Comparison of ENCODE assay signal across 17 cellular contexts in genomic region chr15:66424963-66425612, GRCh38. TPM values are rescaled to one million over a fixed set of nuclear protein-coding genes. Genes with fewer than 3 reads are reported as not detected.
DNase-seq lines count a peak whose midpoint lies in the region; ATAC-seq, FAIRE-seq and TF ChIP-seq lines count a peak whose summit lies in the region.
"Had no signal": no experiment of that assay in that cellular context is flagged by ENCODE, and none has a peak within 500 bp of the region (broad histone marks: within the 10 kb centered on the region; RNA-seq: fewer than 3 reads in every experiment).

No MANE protein-coding gene starts in this region.

- no peak for TF ChIP-seq RAD21 in GM12878 (IDR thresholded peaks at IDR 0.05; ENCODE audit: insufficient read depth, low read depth, low read length)

- in situ Hi-C loops in GM13977 (cut with MboI; ENCODE audit: low pct_unique_long_range_greater_than_20kb, low sequenced_read_pairs, unreplicated experiment), result no loop called here
- in situ Hi-C loops in GM12878 (cut with MboI), result no loop called here

- no peak overlapping the region for H3K4me3 Mint-ChIP-seq in activated CD4-positive, alpha-beta memory T cell treated with anti-CD3 and anti-CD28 coated beads for 36 hours
- no peak overlapping the region for H3K4me3 Mint-ChIP-seq in activated CD4-positive, alpha-beta memory T cell treated with anti-CD3 and anti-CD28 coated beads, Interleukin-2, amount 10 ng/mL, durations not matched to agents 7 days and 5 days

- WGBS in GM12878 (ENCODE audit: insufficient coverage, insufficient replicate concordance, low lambda C conversion rate, missing lambda C conversion rate), result 56% methylated on average over 9 of the region's 9 CpGs

- intact Hi-C loops in activated CD4-positive, alpha-beta memory T cell treated with anti-CD3 and anti-CD28 coated beads for 36 hours (cut with micrococcal nuclease), result no loop called here
- intact Hi-C loops in GM12878 (cut with micrococcal nuclease; ENCODE audit: unreplicated experiment), result no loop called here

- H3K27ac ChIP-seq in GM12878 (ENCODE audit: control insufficient read depth, insufficient read depth) (peak overlapping the region; percentile 70), neutrophil (peak overlapping the region; percentile 51)
- H3K27ac ChIP-seq: C4-2B, gastrocnemius medialis had no signal

- no peak for TF ChIP-seq POLR2A in GM12878 (IDR thresholded peaks at IDR 0.05; ENCODE audit: low read depth, low read length)

- H3K27me3 Mint-ChIP-seq in activated CD4-positive, alpha-beta memory T cell treated with anti-CD3 and anti-CD28 coated beads for 36 hours, result no peaks in the 10 kb centered on the region
- H3K27me3 Mint-ChIP-seq in activated CD4-positive, alpha-beta memory T cell treated with anti-CD3 and anti-CD28 coated beads, Interleukin-2, amount 10 ng/mL, durations not matched to agents 7 days and 5 days, result no peaks in the 10 kb centered on the region

- H2AFZ ChIP-seq in GM12878 (ENCODE audit: control insufficient read depth, low read depth, low read length), result no peak overlapping the region

- FAIRE-seq in GM12878 (lab: Jason Lieb, UNC), result no peak
- FAIRE-seq: small intestine had no signal

- H3K9me3 ChIP-seq in GM12878 (replicated peaks; ENCODE audit: control insufficient read depth, insufficient read depth, low read length) (no peaks in the 10 kb centered on the region), neutrophil (no peaks in the 10 kb centered on the region)
- H3K9me3 ChIP-seq: gastrocnemius medialis had no signal

- H3K9me3 Mint-ChIP-seq in activated CD4-positive, alpha-beta memory T cell treated with anti-CD3 and anti-CD28 coated beads for 36 hours, result peaks cover 2% of the 10 kb centered on the region
- H3K9me3 Mint-ChIP-seq in activated CD4-positive, alpha-beta memory T cell treated with anti-CD3 and anti-CD28 coated beads, Interleukin-2, amount 10 ng/mL, durations not matched to agents 7 days and 5 days, result no peaks in the 10 kb centered on the region

- peak overlapping the region; percentile 3; the same call in 1 of the 2 replicates for H3K4me3 ChIP-seq in GM12878
- H3K4me3 ChIP-seq in neutrophil (ENCODE audit: low read depth in 1 of 2, low read length in 1 of 2), result no peak overlapping the region
- H3K4me3 ChIP-seq: gastrocnemius medialis had no signal

- peak overlapping the region; percentile 1 for H3K27ac Mint-ChIP-seq in activated CD4-positive, alpha-beta memory T cell treated with anti-CD3 and anti-CD28 coated beads for 36 hours
- no peak overlapping the region for H3K27ac Mint-ChIP-seq in activated CD4-positive, alpha-beta memory T cell treated with anti-CD3 and anti-CD28 coated beads, Interleukin-2, amount 10 ng/mL, durations not matched to agents 7 days and 5 days

- peaks cover 7% of the 10 kb centered on the region for H3K36me3 Mint-ChIP-seq in activated CD4-positive, alpha-beta memory T cell treated with anti-CD3 and anti-CD28 coated beads for 36 hours
- peaks cover 28% of the 10 kb centered on the region for H3K36me3 Mint-ChIP-seq in activated CD4-positive, alpha-beta memory T cell treated with anti-CD3 and anti-CD28 coated beads, Interleukin-2, amount 10 ng/mL, durations not matched to agents 7 days and 5 days (ENCODE audit: low read depth)

- SMC1A ChIA-PET in GM12878 (lab: Charles Lee; ENCODE audit: uncharacterized antibody, unreplicated experiment), result interaction anchor here (0.7 to 6.2 kb wide), 11 partner anchors 9 to 81 kb away, joined by 3 to 52 read pairs (median 6); partner anchors contain the start of genes MAP2K1 and TIPIN

- no peak for DNase-seq in activated CD4-positive, alpha-beta memory T cell treated with anti-CD3 and anti-CD28 coated beads for 36 hours
- DNase-seq in activated CD4-positive, alpha-beta memory T cell treated with anti-CD3 and anti-CD28 coated beads, Interleukin-2, amount 10 ng/mL, durations not matched to agents 7 days and 5 days, result no peak
- DNase-seq in GM13977 (ENCODE audit: low spot score) (peak; percentile 43), GM12878 (ENCODE audit: low read depth, low spot score) (no peak), NCI-H1105 (lab: John Stamatoyannopoulos, UW) (no peak), EL (no peak)
- DNase-seq: activated CD4-positive, alpha-beta T cell treated with anti-CD3 and anti-CD28 coated beads, Interleukin-2, amount 50 U/mL, for 1 hour; activated T-cell treated with anti-CD3 and anti-CD28 coated beads, Interleukin-2, amount 50 U/mL, for 48 hours; amygdala; gastrocnemius medialis; mesenchymal stem cell; NCI-H2029 treated with DMSO at 0.1 percent for 48 hours; small intestine; stimulated activated CD4-positive, alpha-beta T cell treated with anti-CD3 and anti-CD28 coated beads, Interleukin-4, amount 100 ng/mL, for 24 hours had no signal

- peaks cover 51% of the 10 kb centered on the region for H3K4me1 ChIP-seq in GM12878 (ENCODE audit: control insufficient read depth, insufficient read depth, low read length)
- H3K4me1 ChIP-seq in neutrophil (ENCODE audit: control insufficient read depth in 1 of 2, insufficient read depth in 1 of 2, low read depth in 1 of 2, low read length in 1 of 2), result peaks cover 18 to 23% of the 10 kb centered on the region in 2 experiments
- H3K4me1 ChIP-seq: gastrocnemius medialis had no signal

- peaks cover 83% of the 10 kb centered on the region for H3K79me2 ChIP-seq in GM12878 (ENCODE audit: control insufficient read depth, insufficient read depth, low read length)

- H3K36me3 ChIP-seq in GM12878 (ENCODE audit: control insufficient read depth in 2 of 2, insufficient read depth in 2 of 2, low read length in 1 of 2) (peaks cover 2 to 6% of the 10 kb centered on the region in 2 experiments; a peak in 1 of 4 replicates), neutrophil (no peaks in the 10 kb centered on the region)
- H3K36me3 ChIP-seq: gastrocnemius medialis had no signal

- H3K27me3 ChIP-seq in GM12878 (replicated peaks in 1 of 2; ENCODE audit: control insufficient read depth in 2 of 2, insufficient read depth in 2 of 2, low read length in 1 of 2) (no peaks in the 10 kb centered on the region), neutrophil (no peaks in the 10 kb centered on the region)
- H3K27me3 ChIP-seq: gastrocnemius medialis had no signal

- TF ChIP-seq CTCF in GM13977 (IDR thresholded peaks at IDR 0.05; ENCODE audit: extremely low read depth, insufficient read depth, missing control alignments) (no peak), GM12878 (IDR thresholded peaks at IDR 0.05 in 2 of 3, conservative IDR thresholded peaks at IDR 0.05 in 1 of 3; ENCODE audit: control insufficient read depth in 2 of 3, extremely low read depth in 1 of 3, insufficient read depth in 1 of 3, low read depth in 3 of 3, low read length in 3 of 3) (no peak), neutrophil (IDR thresholded peaks at IDR 0.05) (no peak)

- no peak overlapping the region; the same call in 1 of the 2 replicates for H3K9ac ChIP-seq in GM12878 (ENCODE audit: control insufficient read depth, insufficient read depth, low read length)

- peaks cover 50% of the 10 kb centered on the region for H3K4me1 Mint-ChIP-seq in activated CD4-positive, alpha-beta memory T cell treated with anti-CD3 and anti-CD28 coated beads for 36 hours (ENCODE audit: low read depth)
- peaks cover 28% of the 10 kb centered on the region for H3K4me1 Mint-ChIP-seq in activated CD4-positive, alpha-beta memory T cell treated with anti-CD3 and anti-CD28 coated beads, Interleukin-2, amount 10 ng/mL, durations not matched to agents 7 days and 5 days

- RAD21 ChIA-PET in GM12878 (lab: Charles Lee; ENCODE audit: unreplicated experiment), result interaction anchor here (0.5 to 2.1 kb wide), 12 partner anchors 8 to 508 kb away, joined by 3 to 38 read pairs (median 4); partner anchors contain the start of genes MAP2K1 and SNAPC5

- H4K20me1 ChIP-seq in GM12878 (ENCODE audit: control insufficient read depth, insufficient read depth), result no peaks in the 10 kb centered on the region

- CTCF ChIA-PET in activated CD4-positive, alpha-beta memory T cell treated with anti-CD3 and anti-CD28 coated beads for 36 hours (lab: Charles Lee), result no interaction called here
- CTCF ChIA-PET in activated CD4-positive, alpha-beta memory T cell treated with anti-CD3 and anti-CD28 coated beads, Interleukin-2, amount 10 ng/mL, durations not matched to agents 7 days and 5 days (lab: Charles Lee), result interaction anchor here (0.6 kb wide), 1 partner anchor 566 kb away, joined by 3 read pairs; no protein-coding TSS in a partner anchor
- CTCF ChIA-PET in GM12878 (lab: Yijun Ruan, JAX), result interaction anchor here (1.4 to 2.5 kb wide), 5 partner anchors 9 to 74 kb away, joined by 3 to 18 read pairs (median 6); partner anchors contain the start of gene SNAPC5

- BruUV-seq in GM12878 (replicated peaks; lab: Mats Ljungman, UMichigan), result no TSS peak

- POLR2A ChIA-PET in activated CD4-positive, alpha-beta memory T cell treated with anti-CD3 and anti-CD28 coated beads for 36 hours (lab: Charles Lee), result no interaction called here
- POLR2A ChIA-PET in activated CD4-positive, alpha-beta memory T cell treated with anti-CD3 and anti-CD28 coated beads, Interleukin-2, amount 10 ng/mL, durations not matched to agents 7 days and 5 days (lab: Charles Lee), result interaction anchor here (0.9 kb wide), 1 partner anchor 64 kb away, joined by 3 read pairs; no protein-coding TSS in a partner anchor
- POLR2A ChIA-PET in GM12878 (lab: Charles Lee), result interaction anchor here (0.5 to 7.3 kb wide), 11 partner anchors 14 to 65 kb away, joined by 3 to 72 read pairs (median 3); partner anchors contain the start of gene MAP2K1

- TF ChIP-seq EP300 in GM12878 (IDR thresholded peaks at IDR 0.05; ENCODE audit: borderline replicate concordance in 1 of 2, control insufficient read depth in 1 of 2, low read depth in 2 of 2, low read length in 2 of 2), result no peak; a peak in 1 of 4 replicates

- peak; percentile 58 for ATAC-seq in GM12878
- no peak for ATAC-seq in HG02938 (IDR thresholded peaks at IDR 0.05; ENCODE audit: unreplicated experiment)
- ATAC-seq: gastrocnemius medialis had no signal

- peak overlapping the region; percentile 56 for H3K4me2 ChIP-seq in GM12878 (ENCODE audit: control insufficient read depth, insufficient read depth)

RNA-seq across cellular contexts. Expression of gene MAP2K1, which starts 38.4 kb away (rescaled TPM):
- 10 to 100 TPM; 91.8 to 91.9 TPM for total RNA-seq in activated CD4-positive, alpha-beta memory T cell treated with anti-CD3 and anti-CD28 coated beads for 36 hours
- 10 to 100 TPM; 87.6 to 89.0 TPM for total RNA-seq in activated CD4-positive, alpha-beta memory T cell treated with anti-CD3 and anti-CD28 coated beads, Interleukin-2, amount 10 ng/mL, durations not matched to agents 7 days and 5 days
- 57.1 and 60.7 TPM in 2 replicates for total RNA-seq in GM12878 (2013; cell fraction: nucleolus; rRNA removed)
- total RNA-seq in GM12878 (2014; rRNA removed), result 50.0 and 55.5 TPM in 2 replicates
- 28.1 and 30.1 TPM in 2 replicates for total RNA-seq in GM12878 (2014; rRNA removed; fragmentation: Illumina TruSeq; extraction: Trizol)
- total RNA-seq in GM12878 (2021), result 66.1 and 68.9 TPM in 2 replicates
- polyA plus RNA-seq in GM12878 (2011; ENCODE audit: low read depth), result 43.7 TPM
- polyA plus RNA-seq in GM12878 (2011; rRNA removed), result 101 and 112 TPM in 2 replicates
- 60.8 and 86.0 TPM in 2 replicates for polyA plus RNA-seq in GM12878 (2011; cell fraction: cytosol; rRNA removed)
- 40.4 and 44.1 TPM in 2 replicates for polyA plus RNA-seq in GM12878 (2011; cell fraction: nucleus; rRNA removed)
- 54.2 and 71.2 TPM in 2 replicates for polyA plus RNA-seq in GM12878 (2012)
- 41.6 and 47.2 TPM in 2 replicates for polyA plus RNA-seq in GM12878 (2014; fragmentation: Illumina TruSeq; extraction: Trizol)
- 10 to 100 TPM; 11.2 to 17.7 TPM for polyA plus RNA-seq in GM12878 (2014; fragmentation: Nextera tagmentation; extraction: Ambion mirVana)
- 62.1 and 63.2 TPM in 2 replicates for polyA plus RNA-seq in GM12878 (2014; rRNA removed)
- polyA plus RNA-seq in GM12878 (2016; fragmentation: Nextera tagmentation; extraction: Ambion mirVana), result 10 to 100 TPM; 72.8 to 79.4 TPM
- polyA minus RNA-seq in GM12878 (2011; rRNA and poly(A)+ RNA removed), result 37.0 and 45.6 TPM in 2 replicates
- polyA minus RNA-seq in GM12878 (2011; cell fraction: cytosol; rRNA and poly(A)+ RNA removed), result 15.0 and 16.3 TPM in 2 replicates
- polyA minus RNA-seq in GM12878 (2011; cell fraction: nucleus; rRNA and poly(A)+ RNA removed), result 17.0 and 21.6 TPM in 2 replicates
